In genomic region chr11:55658031-55658573, GRCh38 we compare ENCODE assay signal across 14 cellular contexts. TPM values are rescaled to one million over a fixed set of nuclear protein-coding genes. Genes with fewer than 3 reads are reported as not detected.
DNase-seq lines count a peak whose midpoint lies in the region; ATAC-seq lines count a peak whose summit lies in the region.
"Had no signal": no experiment of that assay in that cellular context is flagged by ENCODE, and none has a peak within 500 bp of the region (broad histone marks: within the 10 kb centered on the region; RNA-seq: fewer than 3 reads in every experiment).

No MANE protein-coding gene starts in this region.

- H3K27me3 Mint-ChIP-seq in stimulated activated naive B cell treated with anti-CD40 and anti-IgM and Interleukin-4, amounts not matched to agents 10 μg/mL and 1 μg/mL and 100 μg/mL, for 72 hours = no peaks in the 10 kb centered on the region

- H3K4me1 Mint-ChIP-seq in stimulated activated naive B cell treated with anti-CD40 and anti-IgM and Interleukin-4, amounts not matched to agents 10 μg/mL and 1 μg/mL and 100 μg/mL, for 72 hours = peaks cover 3 to 6% of the 10 kb centered on the region in 2 donors
- H3K4me1 Mint-ChIP-seq: immature natural killer cell had no signal

- H3K4me3 Mint-ChIP-seq in stimulated activated naive B cell treated with anti-CD40 and anti-IgM and Interleukin-4, amounts not matched to agents 10 μg/mL and 1 μg/mL and 100 μg/mL, for 72 hours = no peak overlapping the region
- H3K4me3 Mint-ChIP-seq: immature natural killer cell had no signal

- DNase-seq in SKM-1 treated with dmso at 0.1 percent for 144 hours (lab: John Stamatoyannopoulos, UW; ENCODE audit: unreplicated experiment) (peak; percentile 16), SKM-1 (lab: John Stamatoyannopoulos, UW; ENCODE audit: unreplicated experiment) (no peak), H4 (ENCODE audit: low spot score) (peak; percentile 14), HUDEP-2 (lab: John Stamatoyannopoulos, UW; ENCODE audit: unreplicated experiment in 76 of 76) (no peak), DMS53 (lab: John Stamatoyannopoulos, UW) (no peak)
- DNase-seq in stimulated activated naive B cell treated with anti-CD40 and anti-IgM and Interleukin-4, amounts not matched to agents 10 μg/mL and 1 μg/mL and 100 μg/mL, for 72 hours = peak; percentile 10
- DNase-seq in activated effector memory CD4-positive, alpha-beta T cell treated with Interleukin-2 at 50 U/mL for 16 hours = no peak
- DNase-seq: immature natural killer cell; NCI-H2171 treated with DMSO at 0.1 percent for 48 hours; stimulated activated CD4-positive, alpha-beta T cell treated with anti-CD3 and anti-CD28 coated beads, Interleukin-4, amount 100 ng/mL, for 1 hour; trophoblast cell had no signal

- no peak overlapping the region for H3K27ac Mint-ChIP-seq in stimulated activated naive B cell treated with anti-CD40 and anti-IgM and Interleukin-4, amounts not matched to agents 10 μg/mL and 1 μg/mL and 100 μg/mL, for 72 hours
- H3K27ac Mint-ChIP-seq: immature natural killer cell had no signal

- H3K36me3 Mint-ChIP-seq in stimulated activated naive B cell treated with anti-CD40 and anti-IgM and Interleukin-4, amounts not matched to agents 10 μg/mL and 1 μg/mL and 100 μg/mL, for 72 hours = no peaks in the 10 kb centered on the region
- H3K36me3 Mint-ChIP-seq: immature natural killer cell had no signal

- peaks cover 4 to 12% of the 10 kb centered on the region in 2 donors for H3K9me3 Mint-ChIP-seq in stimulated activated naive B cell treated with anti-CD40 and anti-IgM and Interleukin-4, amounts not matched to agents 10 μg/mL and 1 μg/mL and 100 μg/mL, for 72 hours

- ATAC-seq in HG03378 (IDR thresholded peaks at IDR 0.05; ENCODE audit: unreplicated experiment) = peak; percentile 98
- ATAC-seq in stimulated activated naive B cell treated with anti-CD40 and anti-IgM and Interleukin-4, amounts not matched to agents 10 μg/mL and 1 μg/mL and 100 μg/mL, for 72 hours (replicated peaks) = peak; percentile 92 to 99

RNA-seq across cellular contexts. Expression of gene OR4C6, which starts 3.9 kb away (rescaled TPM):
- 0.21 TPM in 1 of 2 replicates, not detected in the other for total RNA-seq in H4 (2014; rRNA removed; shearing (Covaris generic))
- total RNA-seq: A172, astrocyte had no signal

RNA-seq across cellular contexts. Expression of gene OR4S2, which starts 10.0 kb away (rescaled TPM):
- not detected in 2 replicates for total RNA-seq in H4 (2014; rRNA removed; shearing (Covaris generic))
- total RNA-seq: A172, astrocyte had no signal

RNA-seq across cellular contexts. Expression of gene OR4P4, which starts 23.2 kb away (rescaled TPM):
- total RNA-seq in H4 (2014; rRNA removed; shearing (Covaris generic)) = not detected in 2 replicates
- total RNA-seq: A172, astrocyte had no signal

RNA-seq across cellular contexts. Expression of gene OR4C11, which starts 50.7 kb away (rescaled TPM):
- not detected in 2 replicates for total RNA-seq in H4 (2014; rRNA removed; shearing (Covaris generic))
- total RNA-seq: A172, astrocyte had no signal

Comparison
In these comparisons a context has a peak if more than half of its experiments do, and no peak if none do; other contexts are left out.
1. DNase-seq: peak in SKM-1 treated with dmso at 0.1 percent for 144 hours (single experiment), H4 (single experiment) and stimulated activated naive B cell treated with anti-CD40 and anti-IgM and Interleukin-4, amounts not matched to agents 10 μg/mL and 1 μg/mL and 100 μg/mL, for 72 hours (single experiment); none in SKM-1 (single experiment), HUDEP-2 (0 of 76), DMS53 (single experiment) and activated effector memory CD4-positive, alpha-beta T cell treated with Interleukin-2 at 50 U/mL for 16 hours (single experiment).